In genomic region chr22:24011735-24012068, GRCh38 we compare ENCODE assay signal across 6 cellular contexts. TPM values are rescaled to one million over a fixed set of nuclear protein-coding genes. Genes with fewer than 3 reads are reported as not detected.
DNase-seq lines count a peak whose midpoint lies in the region; ATAC-seq and FAIRE-seq lines count a peak whose summit lies in the region.

No MANE protein-coding gene starts in this region.

- H3K36me3 Mint-ChIP-seq in T-cell = peaks cover 7% of the 10 kb centered on the region

- H3K4me3 Mint-ChIP-seq in T-cell = peak overlapping the region; percentile 94 to 96 (median 94)

- FAIRE-seq in RCC 7860 (lab: Jason Lieb, UNC) = no peak

- no peaks in the 10 kb centered on the region for H3K27me3 Mint-ChIP-seq in T-cell

- H3K27ac Mint-ChIP-seq in T-cell = peak overlapping the region; percentile 92 to 94

- DNase-seq in T-cell (no peak), left kidney (ENCODE audit: low read depth, low spot score) (peak; percentile 61), hypothalamus (lab: John Stamatoyannopoulos, UW) (no peak), RCC 7860 (ENCODE audit: low spot score) (no peak), SIG-M5 (lab: John Stamatoyannopoulos, UW) (no peak)

- ATAC-seq in GM21576 (IDR thresholded peaks at IDR 0.05; ENCODE audit: unreplicated experiment) (peak; percentile 10), T-cell (replicated peaks in 1 of 4) (no peak)

- peaks cover 30 to 52% (median 32%) of the 10 kb centered on the region in 3 donors for H3K4me1 Mint-ChIP-seq in T-cell

- no peaks in the 10 kb centered on the region for H3K9me3 Mint-ChIP-seq in T-cell

- CTCF ChIA-PET in T-cell (lab: Charles Lee) = interaction anchor here in 1 of 2 donors (1.4 to 2.1 kb wide), 2 partner anchors 23 to 26 kb away, joined by 4 to 6 read pairs; no protein-coding TSS in a partner anchor

- POLR2A ChIA-PET in T-cell (lab: Charles Lee) = no interaction called here

RNA-seq across cellular contexts. Expression of gene CABIN1, which starts 0.6 kb away (rescaled TPM):
- total RNA-seq in T-cell = 100 to 1,000 TPM; 134 to 158 (median 145) TPM

RNA-seq across cellular contexts. Expression of gene GSTT4, which starts 6.4 kb away (rescaled TPM):
- total RNA-seq in T-cell = not detected

RNA-seq across cellular contexts. Expression of gene GSTT2, which starts 31.8 kb away (rescaled TPM):
- not detected for total RNA-seq in T-cell

RNA-seq across cellular contexts. Expression of gene DDT, which starts 37.5 kb away (rescaled TPM):
- total RNA-seq in T-cell = 100 to 1,000 TPM in 2 of 5 donors, 10 to 100 TPM in 3; 72.5 to 122 (median 94.3) TPM

RNA-seq across cellular contexts. Expression of gene DDTL, which starts 45.0 kb away (rescaled TPM):
- total RNA-seq in T-cell = 1 to 10 TPM in 4 of 5 donors, not detected in 1; 3.5 to 7.7 (median 3.9) TPM
